ENCODE assay signal across 7 cellular contexts in the genomic region with DNA sequence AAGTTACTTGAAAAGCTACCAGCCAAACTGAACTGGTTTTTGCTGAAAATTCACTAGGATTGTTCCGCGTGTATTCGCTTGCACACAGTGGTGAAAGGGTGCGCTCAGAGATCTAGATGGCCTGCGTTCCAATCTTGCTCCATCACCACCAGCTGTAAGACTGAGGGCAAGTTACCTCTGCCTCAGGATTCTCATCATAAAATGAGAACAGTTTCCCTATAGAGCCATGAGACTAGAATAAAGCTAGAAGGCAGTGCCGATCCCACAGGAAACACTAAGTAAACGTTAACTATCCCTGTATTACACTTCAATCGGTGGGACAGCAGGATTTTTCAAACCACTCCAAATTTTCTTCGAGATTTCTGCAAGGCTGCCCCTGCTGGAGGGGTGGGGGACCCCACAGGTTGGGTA. TPM values are rescaled to one million over a fixed set of nuclear protein-coding genes. Genes with fewer than 3 reads are reported as not detected.
DNase-seq lines count a peak whose midpoint lies in the region; ATAC-seq, FAIRE-seq and TF ChIP-seq lines count a peak whose summit lies in the region.

No MANE protein-coding gene starts in this region.

- WGBS in esophagus squamous epithelium, 2 donors = 14 to 31% methylated on average over 9 of the region's 9 CpGs
- WGBS in psoas muscle, 3 donors = 25 to 28% (median 26%) methylated on average over 9 of the region's 9 CpGs

- H3K4me3 ChIP-seq in esophagus squamous epithelium = peak overlapping the region; percentile 69 to 87 (median 78)
- peak overlapping the region; percentile 80 for H3K4me3 ChIP-seq in psoas muscle

- FAIRE-seq in GM19239 (lab: Jason Lieb, UNC) = peak; percentile 44

- H3K36me3 ChIP-seq in esophagus squamous epithelium (no peaks in the 10 kb centered on the region), psoas muscle (ENCODE audit: insufficient read depth in 1 of 2, low read depth in 1 of 2) (no peaks in the 10 kb centered on the region)

- H3K27me3 ChIP-seq in esophagus squamous epithelium (no peaks in the 10 kb centered on the region), psoas muscle (ENCODE audit: insufficient read depth in 3 of 3, low read length in 2 of 3) (no peaks in the 10 kb centered on the region)

- peak in 1 of 4 donors; percentile 15 for ATAC-seq in psoas muscle
- no peak for ATAC-seq in GM18873 (IDR thresholded peaks at IDR 0.05; ENCODE audit: low FRiP score, unreplicated experiment)

- no peaks in the 10 kb centered on the region for H3K9me3 ChIP-seq in esophagus squamous epithelium
- no peaks in the 10 kb centered on the region for H3K9me3 ChIP-seq in psoas muscle

- intact Hi-C loops in esophagus squamous epithelium (cut with DNase I) = no loop called here
- intact Hi-C loops in psoas muscle (cut with DNase I) = no loop called here

- TF ChIP-seq CTCF in esophagus squamous epithelium (IDR thresholded peaks at IDR 0.05) = peak in 1 of 6 experiments; percentile 18
- no peak for TF ChIP-seq CTCF in psoas muscle (IDR thresholded peaks at IDR 0.05)

- H3K4me1 ChIP-seq in esophagus squamous epithelium (peaks cover 17 to 57% (median 20%) of the 10 kb centered on the region in 3 donors), psoas muscle (peaks cover 14% of the 10 kb centered on the region)

- H3K27ac ChIP-seq in esophagus squamous epithelium (peak overlapping the region; percentile 94 to 97 (median 94)), psoas muscle (peak overlapping the region; percentile 96)

- DNase-seq in GM19239 (ENCODE audit: insufficient read length, low spot score) (no peak), RPMI8226 (peak; percentile 43), esophagus squamous epithelium (lab: John Stamatoyannopoulos, UW) (no peak), psoas muscle (no peak), NCI-H1092 (lab: John Stamatoyannopoulos, UW) (no peak)
- DNase-seq in NK-92 treated with Interleukin-12 subunit alpha and Interleukin-12 subunit beta, amount 100 ng/mL, for 24 hours (lab: John Stamatoyannopoulos, UW) = no peak

- no peak for TF ChIP-seq POLR2A in esophagus squamous epithelium (IDR thresholded peaks at IDR 0.05)

RNA-seq across cellular contexts. Expression of a gene that starts 0.8 kb away (rescaled TPM):
- total RNA-seq in esophagus squamous epithelium (100 to 1,000 TPM in 3 of 4 donors, 10 to 100 TPM in 1; 99.0 to 146 (median 137) TPM), psoas muscle (10 to 100 TPM; 56.2 to 94.4 (median 82.3) TPM)
- 100 to 1,000 TPM in 1 of 3 donors, 10 to 100 TPM in 2; 82.2 to 128 (median 89.6) TPM for polyA plus RNA-seq in psoas muscle
